Comparison of ENCODE assay signal across 11 cellular contexts in genomic region chr2:111235616-111236015, GRCh38.
"Had no signal": no experiment of that assay in that cellular context is flagged by ENCODE, and none has a peak within 500 bp of the region (broad histone marks: within the 10 kb centered on the region; RNA-seq: fewer than 3 reads in every experiment).

No MANE protein-coding gene starts in this region.

- H3K9me3 ChIP-seq: SJCRH30 had no signal

- H3K4me1 ChIP-seq: parathyroid adenoma, SJCRH30, tibial nerve had no signal

- H3K4me3 ChIP-seq: hepatocyte, SJCRH30, tibial nerve had no signal

- H3K36me3 ChIP-seq: SJCRH30, tibial nerve had no signal

- H3K9ac ChIP-seq: parathyroid adenoma had no signal

- H3K36me3 Mint-ChIP-seq: activated naive CD8-positive, alpha-beta T cell treated with anti-CD3 and anti-CD28 coated beads for 36 hours; memory B cell had no signal

- DNase-seq: activated CD8-positive, alpha-beta memory T cell treated with anti-CD3 and anti-CD28 coated beads, Interleukin-2, amount 50 U/mL, for 4 hours; activated CD8-positive, alpha-beta T cell treated with anti-CD3 and anti-CD28 coated beads for 36 hours; activated gamma-delta T cell treated with Interleukin-2 at 50 U/mL for 16 hours; activated naive CD8-positive, alpha-beta T cell treated with anti-CD3 and anti-CD28 coated beads for 36 hours; activated T-cell treated with anti-CD3 and anti-CD28 coated beads, Interleukin-2, amount 50 U/mL, for 72 hours; SJCRH30 had no signal

- H3K27ac ChIP-seq: hepatocyte, parathyroid adenoma, SJCRH30, tibial nerve, VCaP had no signal

- H3K79me2 ChIP-seq: hepatocyte, parathyroid adenoma had no signal

- H3K4me1 Mint-ChIP-seq: activated naive CD8-positive, alpha-beta T cell treated with anti-CD3 and anti-CD28 coated beads for 36 hours; memory B cell had no signal

- H3K27ac Mint-ChIP-seq: activated CD8-positive, alpha-beta T cell treated with anti-CD3 and anti-CD28 coated beads for 36 hours; activated naive CD8-positive, alpha-beta T cell treated with anti-CD3 and anti-CD28 coated beads for 36 hours; activated T-cell treated with anti-CD3 and anti-CD28 coated beads, Interleukin-2, amount 50 U/mL, for 72 hours; memory B cell had no signal

- H3K4me3 Mint-ChIP-seq: activated CD8-positive, alpha-beta T cell treated with anti-CD3 and anti-CD28 coated beads for 36 hours; activated naive CD8-positive, alpha-beta T cell treated with anti-CD3 and anti-CD28 coated beads for 36 hours; activated T-cell treated with anti-CD3 and anti-CD28 coated beads, Interleukin-2, amount 50 U/mL, for 72 hours; memory B cell had no signal

- H3K27me3 ChIP-seq: hepatocyte, SJCRH30, tibial nerve had no signal

- H2AFZ ChIP-seq: hepatocyte, parathyroid adenoma had no signal

- H3K4me2 ChIP-seq: hepatocyte had no signal

- H3K27me3 Mint-ChIP-seq: activated CD8-positive, alpha-beta T cell treated with anti-CD3 and anti-CD28 coated beads for 36 hours; memory B cell had no signal
